In genomic region chr1:165772739-165773138, GRCh38 we compare ENCODE assay signal across 1 cellular context.
TF ChIP-seq lines count a peak whose summit lies in the region.

No MANE protein-coding gene starts in this region.

TF ChIP-seq in SK-N-SH treated with all-trans-retinoic acid at 6 μM for 48 hours, 23 proteins besides CTCF, POLR2A, EP300 and RAD21 (continued from another document):
- TF ChIP-seq TSHZ2 (CRISPR knock-in tag; IDR thresholded peaks at IDR 0.05) (no peak), ZC3H10 (CRISPR knock-in tag; IDR thresholded peaks at IDR 0.05) (no peak), ZFP3 (CRISPR knock-in tag; IDR thresholded peaks at IDR 0.05) (no peak), ZNF8 (CRISPR knock-in tag; IDR thresholded peaks at IDR 0.05) (no peak), ZNF565 (CRISPR knock-in tag; conservative IDR thresholded peaks at IDR 0.05; ENCODE audit: low read depth) (no peak), CSRNP3 (CRISPR knock-in tag; IDR thresholded peaks at IDR 0.05) (no peak), CSDC2 (CRISPR knock-in tag; IDR thresholded peaks at IDR 0.05) (no peak), ESRRG (CRISPR knock-in tag; IDR thresholded peaks at IDR 0.05) (no peak), PATZ1 (CRISPR knock-in tag; IDR thresholded peaks at IDR 0.05; ENCODE audit: borderline replicate concordance) (no peak), TOX (CRISPR knock-in tag; IDR thresholded peaks at IDR 0.05; ENCODE audit: borderline replicate concordance) (no peak), RARB (CRISPR knock-in tag; IDR thresholded peaks at IDR 0.05) (no peak), ZFP30 (CRISPR knock-in tag; IDR thresholded peaks at IDR 0.05) (no peak)
